26 cellular contexts compared by ENCODE assay signal in the genomic region with DNA sequence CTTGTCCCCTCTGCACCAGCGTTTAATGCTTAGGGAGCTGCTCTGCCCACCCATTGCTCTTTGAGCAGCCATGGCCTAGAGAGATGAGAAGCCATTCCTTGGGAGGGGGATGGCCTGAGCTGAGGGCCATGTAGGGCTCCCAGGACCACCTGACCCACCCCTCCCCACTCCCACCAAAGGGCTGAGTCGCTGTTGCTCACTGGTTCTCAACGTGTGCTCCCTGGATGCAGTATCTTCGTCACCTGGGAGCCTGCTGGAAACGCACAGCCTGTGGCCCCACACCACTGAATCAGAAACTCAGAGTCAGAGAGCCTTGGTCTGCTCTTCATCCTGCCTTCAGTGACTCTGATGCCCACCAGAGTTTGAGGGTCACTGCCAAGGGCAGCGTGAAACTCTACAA. TPM values are rescaled to one million over a fixed set of nuclear protein-coding genes. Genes with fewer than 3 reads are reported as not detected.
A peak's percentile ranks its signal among the peaks of the same experiment; 100 is the strongest.
DNase-seq lines count a peak whose midpoint lies in the region; ATAC-seq, FAIRE-seq and TF ChIP-seq lines count a peak whose summit lies in the region.
"Had no signal": no experiment of that assay in that cellular context is flagged by ENCODE, and none has a peak within 500 bp of the region (broad histone marks: within the 10 kb centered on the region; RNA-seq: fewer than 3 reads in every experiment).

No MANE protein-coding gene starts in this region.

- H3K27me3 Mint-ChIP-seq in nephron progenitor cell (ENCODE audit: low read depth, poor library complexity): no peaks in the 10 kb centered on the region

- peaks cover 3% of the 10 kb centered on the region for H3K4me1 ChIP-seq in right cardiac atrium (ENCODE audit: control insufficient read depth, insufficient read depth, low read length)
- no peaks in the 10 kb centered on the region for H3K4me1 ChIP-seq in kidney (ENCODE audit: control insufficient read depth in 1 of 2, insufficient read depth in 1 of 2, low read depth in 1 of 2, low read length in 2 of 2)
- peaks cover 3% of the 10 kb centered on the region for H3K4me1 ChIP-seq in upper lobe of right lung
- H3K4me1 ChIP-seq: HAP-1 had no signal

- peak overlapping the region; percentile 36 for H3K27ac Mint-ChIP-seq in nephron progenitor cell
- H3K27ac Mint-ChIP-seq: CD4-positive, alpha-beta memory T cell; GM23338; HFFc6 had no signal

- H3K9me3 ChIP-seq in right cardiac atrium (ENCODE audit: control insufficient read depth, low read length): no peaks in the 10 kb centered on the region
- no peaks in the 10 kb centered on the region for H3K9me3 ChIP-seq in kidney (ENCODE audit: control insufficient read depth in 1 of 2, low read length in 2 of 2)
- no peaks in the 10 kb centered on the region for H3K9me3 ChIP-seq in upper lobe of right lung
- H3K9me3 ChIP-seq: A549, HAP-1 had no signal

- TF ChIP-seq CTCF in kidney (IDR thresholded peaks at IDR 0.05; ENCODE audit: borderline replicate concordance, extremely low read depth, insufficient read depth): no peak
- TF ChIP-seq CTCF in nephron progenitor cell (IDR thresholded peaks at IDR 0.05): no peak
- TF ChIP-seq CTCF in upper lobe of right lung (IDR thresholded peaks at IDR 0.05): no peak

- DNase-seq in cardiac septum (ENCODE audit: low spot score) (peak; percentile 31), right cardiac atrium (no peak), kidney (peak; percentile 20), nephron progenitor cell (no peak), upper lobe of right lung (peak; percentile 30), erythroblast (lab: John Stamatoyannopoulos, UW) (no peak), middle frontal gyrus (ENCODE audit: extremely low spot score, low spot score) (no peak)
- no peak for DNase-seq in NK-92 treated with Interleukin-12 subunit alpha and Interleukin-12 subunit beta, amount 100 ng/mL, for 24 hours (lab: John Stamatoyannopoulos, UW)
- DNase-seq: 8988T; ACHN; C1 segment of cervical spinal cord; Calu3; CD4-positive, alpha-beta memory T cell; COR-L47; DMS53; DMS79 treated with DMSO at 0.1 percent for 48 hours; GF-D8; HFFc6 had no signal

- peaks cover 22% of the 10 kb centered on the region for H3K4me1 Mint-ChIP-seq in nephron progenitor cell
- H3K4me1 Mint-ChIP-seq: CD4-positive, alpha-beta memory T cell; GM23338 had no signal

- TF ChIP-seq POLR2A in erythroblast (IDR thresholded peaks at IDR 0.05; ENCODE audit: low read length): no peak

- no peak for ATAC-seq in right cardiac atrium
- no peak for ATAC-seq in upper lobe of right lung
- ATAC-seq: A549, GM23338 had no signal

- H3K36me3 Mint-ChIP-seq in nephron progenitor cell (ENCODE audit: low read depth): peaks cover 18% of the 10 kb centered on the region
- H3K36me3 Mint-ChIP-seq: CD4-positive, alpha-beta memory T cell had no signal

- no peak for FAIRE-seq in kidney (lab: Jason Lieb, UNC)
- FAIRE-seq: A549, GM12891, GM18507, H54 had no signal

- 83% methylated on average over 6 of the region's 6 CpGs for WGBS in right cardiac atrium

- H3K9me3 Mint-ChIP-seq in nephron progenitor cell: no peaks in the 10 kb centered on the region
- H3K9me3 Mint-ChIP-seq: GM23338, HFFc6 had no signal

- intact Hi-C loops in cardiac septum (cut with DNase I): no loop called here
- intact Hi-C loops in right cardiac atrium (cut with DNase I): no loop called here
- intact Hi-C loops in kidney (cut with DNase I): no loop called here
- intact Hi-C loops in upper lobe of right lung (cut with DNase I): no loop called here

- H3K9ac ChIP-seq in kidney (ENCODE audit: low read length in 2 of 2): no peak overlapping the region

- H3K4me3 ChIP-seq in right cardiac atrium (ENCODE audit: low read length) (no peak overlapping the region), kidney (ENCODE audit: low read length in 2 of 2) (no peak overlapping the region), upper lobe of right lung (no peak overlapping the region)
- H3K4me3 ChIP-seq: A549, GM23338, HAP-1 had no signal

- no peak overlapping the region for H3K4me3 Mint-ChIP-seq in nephron progenitor cell
- H3K4me3 Mint-ChIP-seq: CD4-positive, alpha-beta memory T cell; GM23338; HFFc6 had no signal

- H3K27ac ChIP-seq in right cardiac atrium (ENCODE audit: low read length) (no peak overlapping the region), kidney (ENCODE audit: low read depth in 2 of 2, low read length in 2 of 2) (no peak overlapping the region), upper lobe of right lung (no peak overlapping the region)
- H3K27ac ChIP-seq: A549 had no signal

- H3K36me3 ChIP-seq in kidney (ENCODE audit: control insufficient read depth in 1 of 2, insufficient read depth in 2 of 2, low read length in 2 of 2): no peaks in the 10 kb centered on the region
- H3K36me3 ChIP-seq in upper lobe of right lung: no peaks in the 10 kb centered on the region
- H3K36me3 ChIP-seq: HAP-1 had no signal

- H3K27me3 ChIP-seq in right cardiac atrium (ENCODE audit: control insufficient read depth, insufficient read depth) (no peaks in the 10 kb centered on the region), upper lobe of right lung (no peaks in the 10 kb centered on the region)

RNA-seq across cellular contexts. Expression of a gene that starts 37.0 kb away (rescaled TPM):
- not detected for total RNA-seq in cardiac septum
- not detected for total RNA-seq in right cardiac atrium
- not detected for polyA plus RNA-seq in right cardiac atrium
- 6.5 TPM for total RNA-seq in kidney
- polyA plus RNA-seq in kidney (ENCODE audit: insufficient read depth, low read depth, low replicate concordance): 0.17 TPM
- 15.5 TPM for total RNA-seq in upper lobe of right lung
- total RNA-seq: CD4-positive, alpha-beta memory T cell; Daoy; G401 had no signal
- polyA plus RNA-seq: A549; CD4-positive, alpha-beta memory T cell had no signal

Comparison
In these comparisons a context has a peak if more than half of its experiments do, and no peak if none do; other contexts are left out.
1. DNase-seq: peak in cardiac septum (single experiment), kidney (single experiment) and upper lobe of right lung (single experiment); none in right cardiac atrium (0 of 3), nephron progenitor cell (single experiment), erythroblast (0 of 2), middle frontal gyrus (single experiment) and NK-92 treated with Interleukin-12 subunit alpha and Interleukin-12 subunit beta, amount 100 ng/mL, for 24 hours (single experiment).